ENCODE assay signal across 10 cellular contexts in the genomic region with DNA sequence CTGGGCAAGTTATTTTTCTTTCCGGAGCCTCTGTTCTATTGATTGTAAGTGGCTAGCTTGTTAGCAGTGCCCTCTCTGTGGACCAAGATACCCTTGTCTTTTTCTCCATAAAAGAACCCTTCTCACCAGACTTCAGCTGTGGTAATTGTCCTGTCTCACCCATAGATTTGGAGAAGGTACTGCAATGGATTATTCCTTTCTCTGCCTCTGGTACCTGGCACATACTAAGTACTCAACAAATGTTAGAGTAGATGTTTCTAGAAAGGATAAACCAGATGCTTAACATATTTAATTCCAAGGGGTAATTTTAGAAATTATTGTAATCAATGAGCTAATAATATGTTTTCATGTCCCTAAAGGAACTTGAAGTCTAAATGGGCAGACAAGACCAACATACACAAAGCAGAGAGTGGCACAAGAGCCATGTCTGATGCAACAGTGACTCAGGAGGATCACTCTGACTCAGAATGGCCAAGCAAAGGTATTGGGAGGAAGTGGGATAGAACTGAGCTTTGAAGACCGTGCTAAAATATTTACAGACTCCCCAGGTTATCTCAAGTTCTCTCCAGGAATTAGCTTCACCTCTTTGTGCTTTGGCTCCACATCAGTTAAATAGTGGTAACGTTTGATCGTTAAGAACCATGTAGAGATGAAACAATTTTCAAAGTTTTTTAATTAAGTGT.
DNase-seq lines count a peak whose midpoint lies in the region; ATAC-seq lines count a peak whose summit lies in the region.
"Had no signal": no experiment of that assay in that cellular context is flagged by ENCODE, and none has a peak within 500 bp of the region (broad histone marks: within the 10 kb centered on the region; RNA-seq: fewer than 3 reads in every experiment).

No MANE protein-coding gene starts in this region.

- no peak overlapping the region for H3K4me3 Mint-ChIP-seq in activated naive CD4-positive, alpha-beta T cell treated with anti-CD3 and anti-CD28 coated beads for 36 hours
- H3K4me3 Mint-ChIP-seq: CD4-positive, alpha-beta memory T cell had no signal

- intact Hi-C loops in activated naive CD4-positive, alpha-beta T cell treated with anti-CD3 and anti-CD28 coated beads for 36 hours (cut with micrococcal nuclease): loop anchor here (5.0 kb wide), 1 partner anchor 126 kb away; no protein-coding TSS in a partner anchor

- ATAC-seq in HG03060 (IDR thresholded peaks at IDR 0.05; ENCODE audit: low read depth, unreplicated experiment): peak; percentile 93
- ATAC-seq in stimulated activated naive CD8-positive, alpha-beta T cell treated with anti-CD3 and anti-CD28 coated beads, Interleukin-15, Interleukin-2, amounts not matched to agents 100 U/mL and 50 U/mL, for 24 hours: peak; percentile 81

- CTCF ChIA-PET in activated naive CD4-positive, alpha-beta T cell treated with anti-CD3 and anti-CD28 coated beads for 36 hours (lab: Charles Lee): no interaction called here

- peaks cover 19% of the 10 kb centered on the region for H3K27me3 Mint-ChIP-seq in activated naive CD4-positive, alpha-beta T cell treated with anti-CD3 and anti-CD28 coated beads for 36 hours (ENCODE audit: low read depth)

- H3K4me1 Mint-ChIP-seq in activated naive CD4-positive, alpha-beta T cell treated with anti-CD3 and anti-CD28 coated beads for 36 hours (ENCODE audit: low read depth): peaks cover 7% of the 10 kb centered on the region
- H3K4me1 Mint-ChIP-seq: CD4-positive, alpha-beta memory T cell had no signal

- no peak overlapping the region for H3K27ac Mint-ChIP-seq in activated naive CD4-positive, alpha-beta T cell treated with anti-CD3 and anti-CD28 coated beads for 36 hours
- H3K27ac Mint-ChIP-seq: CD4-positive, alpha-beta memory T cell had no signal

- H3K36me3 Mint-ChIP-seq in activated naive CD4-positive, alpha-beta T cell treated with anti-CD3 and anti-CD28 coated beads for 36 hours (ENCODE audit: low read depth): no peaks in the 10 kb centered on the region
- H3K36me3 Mint-ChIP-seq: CD4-positive, alpha-beta memory T cell had no signal

- no peaks in the 10 kb centered on the region for H3K9me3 Mint-ChIP-seq in activated naive CD4-positive, alpha-beta T cell treated with anti-CD3 and anti-CD28 coated beads for 36 hours
- H3K9me3 Mint-ChIP-seq: CD4-positive, alpha-beta memory T cell had no signal

- DNase-seq in activated naive CD4-positive, alpha-beta T cell treated with anti-CD3 and anti-CD28 coated beads for 36 hours: peak; percentile 49
- DNase-seq in activated naive CD4-positive, alpha-beta T cell treated with anti-CD3 and anti-CD28 coated beads, Interleukin-2, amount 50 U/mL, for 16 hours: no peak
- peak; percentile 84 for DNase-seq in SW480 (ENCODE audit: low spot score)
- peak; percentile 20 for DNase-seq in stimulated activated naive CD8-positive, alpha-beta T cell treated with anti-CD3 and anti-CD28 coated beads, Interleukin-15, Interleukin-2, amounts not matched to agents 100 U/mL and 50 U/mL, for 24 hours
- no peak for DNase-seq in DMS79 treated with DMSO at 0.1 percent for 48 hours (lab: John Stamatoyannopoulos, UW)
- DNase-seq in dedifferentiated amniotic fluid mesenchymal stem cell (ENCODE audit: extremely low spot score): no peak
- no peak for DNase-seq in NCI-H345 treated with DMSO at 0.1 percent for 48 hours (lab: John Stamatoyannopoulos, UW; ENCODE audit: unreplicated experiment)
- DNase-seq: CD4-positive, alpha-beta memory T cell; SHP77 treated with DMSO at 0.1 percent for 48 hours had no signal

Comparison
In these comparisons a context has a peak if more than half of its experiments do, and no peak if none do; other contexts are left out.
1. DNase-seq: peak in activated naive CD4-positive, alpha-beta T cell treated with anti-CD3 and anti-CD28 coated beads for 36 hours (single experiment), SW480 (single experiment) and stimulated activated naive CD8-positive, alpha-beta T cell treated with anti-CD3 and anti-CD28 coated beads, Interleukin-15, Interleukin-2, amounts not matched to agents 100 U/mL and 50 U/mL, for 24 hours (single experiment); none in activated naive CD4-positive, alpha-beta T cell treated with anti-CD3 and anti-CD28 coated beads, Interleukin-2, amount 50 U/mL, for 16 hours (single experiment), DMS79 treated with DMSO at 0.1 percent for 48 hours (single experiment), dedifferentiated amniotic fluid mesenchymal stem cell (single experiment) and NCI-H345 treated with DMSO at 0.1 percent for 48 hours (single experiment).